In the genomic region with DNA sequence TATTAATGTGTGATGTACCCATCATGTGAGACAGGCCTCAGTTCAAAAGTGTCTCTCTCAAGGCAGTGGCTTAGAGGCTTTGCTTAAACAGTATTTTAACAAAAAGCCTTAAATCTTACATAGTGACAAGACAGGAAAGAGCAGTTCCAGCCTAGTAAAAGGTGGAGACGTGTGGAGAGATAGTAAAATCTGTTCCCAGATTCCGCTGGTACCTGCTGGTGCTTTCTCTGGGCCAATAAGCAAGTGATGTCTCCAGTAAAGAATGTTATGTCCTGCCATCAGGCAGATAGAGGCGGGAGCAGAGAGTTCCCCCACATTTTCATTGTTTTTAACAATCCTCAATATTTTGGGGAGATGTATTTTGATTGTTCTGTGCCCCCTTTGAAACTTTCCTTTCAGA, we compare ENCODE assay signal across 13 cellular contexts.
DNase-seq lines count a peak whose midpoint lies in the region; ATAC-seq and TF ChIP-seq lines count a peak whose summit lies in the region.
"Had no signal": no experiment of that assay in that cellular context is flagged by ENCODE, and none has a peak within 500 bp of the region (broad histone marks: within the 10 kb centered on the region; RNA-seq: fewer than 3 reads in every experiment).

No MANE protein-coding gene starts in this region.

- H3K9ac ChIP-seq in MM.1S (ENCODE audit: low read length), result peak overlapping the region; percentile 9; the same call in 1 of the 2 replicates

- H3K9me2 ChIP-seq in MM.1S (replicated peaks; ENCODE audit: insufficient read depth, low read length), result no peaks in the 10 kb centered on the region

- no peaks in the 10 kb centered on the region for H3K9me3 ChIP-seq in MM.1S (replicated peaks; ENCODE audit: insufficient read depth, low read length)
- H3K9me3 ChIP-seq: BE2C had no signal

- no peaks in the 10 kb centered on the region for H3K79me2 ChIP-seq in MM.1S (ENCODE audit: low read length)

- intact Hi-C loops in activated CD8-positive, alpha-beta T cell treated with anti-CD3 and anti-CD28 coated beads for 36 hours (cut with micrococcal nuclease), result no loop called here

- H4K20me1 ChIP-seq in MM.1S (ENCODE audit: insufficient read depth, low read length), result no peaks in the 10 kb centered on the region

- H3K4me1 ChIP-seq in MM.1S (ENCODE audit: low read length), result peaks cover 66% of the 10 kb centered on the region

- H3F3A ChIP-seq in MM.1S (ENCODE audit: insufficient read depth, low read length), result peaks cover 53% of the 10 kb centered on the region

- no peak for ATAC-seq in HG03565 (IDR thresholded peaks at IDR 0.05; ENCODE audit: unreplicated experiment)
- no peak for ATAC-seq in activated CD8-positive, alpha-beta T cell treated with anti-CD3 and anti-CD28 coated beads for 36 hours

- POLR2A ChIA-PET in activated CD8-positive, alpha-beta T cell treated with anti-CD3 and anti-CD28 coated beads for 36 hours (lab: Charles Lee), result no interaction called here

- no peaks in the 10 kb centered on the region for H3K27me3 ChIP-seq in MM.1S (replicated peaks; ENCODE audit: insufficient read depth, low read length)
- H3K27me3 ChIP-seq: BE2C had no signal

- peak; percentile 47 for DNase-seq in MM.1S
- peak; percentile 22 for DNase-seq in kidney glomerular epithelial cell (lab: John Stamatoyannopoulos, UW)
- no peak for DNase-seq in nephron progenitor cell
- no peak for DNase-seq in activated CD8-positive, alpha-beta T cell treated with anti-CD3 and anti-CD28 coated beads for 36 hours
- DNase-seq in amygdala (lab: John Stamatoyannopoulos, UW), result no peak
- no peak for DNase-seq in AML-193 (lab: John Stamatoyannopoulos, UW)
- DNase-seq: BE2C; CD4-positive, alpha-beta memory T cell; DMS79; HCEC 1CT; HFFc6 had no signal

- H3K36me3 ChIP-seq in MM.1S (replicated peaks; ENCODE audit: insufficient read depth, low read length), result no peaks in the 10 kb centered on the region
- H3K36me3 ChIP-seq: BE2C had no signal

- 0 out of 2 replicates have a peak overlapping the region, but pooled peaks have one; percentile 35 for H2AFZ ChIP-seq in MM.1S (ENCODE audit: low read length)

- peak overlapping the region; percentile 68 for H3K27ac ChIP-seq in MM.1S (ENCODE audit: low read length)
- H3K27ac ChIP-seq: C4-2B had no signal

- H3K9me3 Mint-ChIP-seq in nephron progenitor cell, result peaks cover under 1% of the 10 kb centered on the region
- no peaks in the 10 kb centered on the region for H3K9me3 Mint-ChIP-seq in activated CD8-positive, alpha-beta T cell treated with anti-CD3 and anti-CD28 coated beads for 36 hours
- H3K9me3 Mint-ChIP-seq: CD4-positive, alpha-beta memory T cell; HFFc6 had no signal

- peak overlapping the region; percentile 23 for H3K27ac Mint-ChIP-seq in nephron progenitor cell
- H3K27ac Mint-ChIP-seq in activated CD8-positive, alpha-beta T cell treated with anti-CD3 and anti-CD28 coated beads for 36 hours, result no peak overlapping the region
- H3K27ac Mint-ChIP-seq: HFFc6 had no signal

- H3K4me3 ChIP-seq in MM.1S (ENCODE audit: low read length), result no peak overlapping the region

- TF ChIP-seq CTCF in MM.1S (IDR thresholded peaks at IDR 0.05; ENCODE audit: low read length) (no peak), nephron progenitor cell (IDR thresholded peaks at IDR 0.05) (no peak)
- no peak for TF ChIP-seq CTCF in activated CD8-positive, alpha-beta T cell treated with anti-CD3 and anti-CD28 coated beads for 36 hours (IDR thresholded peaks at IDR 0.05)

- H3K4me1 Mint-ChIP-seq in nephron progenitor cell, result peaks cover 22% of the 10 kb centered on the region
- no peaks in the 10 kb centered on the region for H3K4me1 Mint-ChIP-seq in activated CD8-positive, alpha-beta T cell treated with anti-CD3 and anti-CD28 coated beads for 36 hours (ENCODE audit: low read depth)

- CTCF ChIA-PET in activated CD8-positive, alpha-beta T cell treated with anti-CD3 and anti-CD28 coated beads for 36 hours (lab: Charles Lee), result no interaction called here

- peak overlapping the region; percentile 41; the same call in 1 of the 2 replicates for H3K4me2 ChIP-seq in MM.1S (ENCODE audit: low read depth, low read length)

- peaks cover 60% of the 10 kb centered on the region for H3K36me3 Mint-ChIP-seq in nephron progenitor cell (ENCODE audit: low read depth)
- H3K36me3 Mint-ChIP-seq in activated CD8-positive, alpha-beta T cell treated with anti-CD3 and anti-CD28 coated beads for 36 hours (ENCODE audit: low read depth), result peaks cover 9% of the 10 kb centered on the region

- no peaks in the 10 kb centered on the region for H3K27me3 Mint-ChIP-seq in nephron progenitor cell (ENCODE audit: low read depth, poor library complexity)
- H3K27me3 Mint-ChIP-seq in activated CD8-positive, alpha-beta T cell treated with anti-CD3 and anti-CD28 coated beads for 36 hours, result no peaks in the 10 kb centered on the region
- H3K27me3 Mint-ChIP-seq: CD4-positive, alpha-beta memory T cell had no signal

- no peak overlapping the region for H3K4me3 Mint-ChIP-seq in nephron progenitor cell
- no peak overlapping the region for H3K4me3 Mint-ChIP-seq in activated CD8-positive, alpha-beta T cell treated with anti-CD3 and anti-CD28 coated beads for 36 hours
- H3K4me3 Mint-ChIP-seq: CD4-positive, alpha-beta memory T cell; HFFc6 had no signal

Comparison
In these comparisons a context has a peak if more than half of its experiments do, and no peak if none do; other contexts are left out.
1. DNase-seq: peak in MM.1S (single experiment) and kidney glomerular epithelial cell (single experiment); none in nephron progenitor cell (single experiment), activated CD8-positive, alpha-beta T cell treated with anti-CD3 and anti-CD28 coated beads for 36 hours (single experiment), amygdala (0 of 56) and AML-193 (0 of 2).